ENCODE assay signal across 17 cellular contexts in genomic region chr5:76990899-76991475, GRCh38. TPM values are rescaled to one million over a fixed set of nuclear protein-coding genes. Genes with fewer than 3 reads are reported as not detected.
"Had no signal": no experiment of that assay in that cellular context is flagged by ENCODE, and none has a peak within 500 bp of the region (broad histone marks: within the 10 kb centered on the region; RNA-seq: fewer than 3 reads in every experiment).

No MANE protein-coding gene starts in this region.

- DNase-seq: activated CD4-positive, alpha-beta T cell treated with anti-CD3 and anti-CD28 coated beads, Interleukin-2, amount 50 U/mL, for 48 hours; activated CD4-positive, CD25-positive, alpha-beta regulatory T cell treated with anti-CD3 and anti-CD28 coated beads, Interleukin-2, amount 50 U/mL, for 72 hours; activated effector memory CD4-positive, alpha-beta T cell treated with anti-CD3 and anti-CD28 coated beads, Interleukin-2, amount 50 U/mL, for 16 hours; activated T-cell treated with anti-CD3 and anti-CD28 coated beads, Interleukin-2, amount 50 U/mL, for 4 hours; amygdala; midbrain; pancreas; stimulated activated CD4-positive, alpha-beta T cell treated with anti-CD3 and anti-CD28 coated beads, Interleukin-4, amount 100 ng/mL, for 4 hours; stomach had no signal

- H3K4me3 ChIP-seq: neural progenitor cell, pancreas, stomach, thoracic aorta had no signal

- H3K27me3 ChIP-seq: neural progenitor cell, pancreas had no signal

- H3K9me3 ChIP-seq: pancreas, stomach, thoracic aorta had no signal

- H3K36me3 Mint-ChIP-seq: activated naive CD8-positive, alpha-beta T cell; brain; neural progenitor cell had no signal

- H3K27ac ChIP-seq: neural progenitor cell, pancreas, stomach, thoracic aorta had no signal

- H3K4me3 Mint-ChIP-seq: activated naive CD8-positive, alpha-beta T cell; activated T-cell treated with anti-CD3 and anti-CD28 coated beads, Interleukin-2, amount 50 U/mL, for 4 hours; brain; neural progenitor cell had no signal

- H3K27ac Mint-ChIP-seq: activated naive CD8-positive, alpha-beta T cell; brain; neural progenitor cell had no signal

- H3K9me3 Mint-ChIP-seq: activated T-cell treated with anti-CD3 and anti-CD28 coated beads, Interleukin-2, amount 50 U/mL, for 4 hours had no signal

- H3K4me2 ChIP-seq: neural progenitor cell had no signal

- H3K36me3 ChIP-seq: neural progenitor cell, pancreas, stomach, thoracic aorta had no signal

- H3K9ac ChIP-seq: neural progenitor cell had no signal

- H2AFZ ChIP-seq: neural progenitor cell had no signal

- H3K4me1 ChIP-seq: pancreas had no signal

- H3K27me3 Mint-ChIP-seq: brain had no signal

- ATAC-seq: activated T-cell treated with anti-CD3 and anti-CD28 coated beads, Interleukin-2, amount 50 U/mL, for 4 hours; pancreas had no signal

RNA-seq across cellular contexts. Expression of gene CRHBP, which starts 38.1 kb away (rescaled TPM):
- total RNA-seq: activated T-cell treated with anti-CD3 and anti-CD28 coated beads, Interleukin-2, amount 50 U/mL, for 4 hours; epithelial cell of proximal tubule; renal cortical epithelial cell; skeletal muscle tissue; stomach had no signal
- polyA plus RNA-seq: keratinocyte had no signal
